10 cellular contexts compared by ENCODE assay signal in the genomic region with DNA sequence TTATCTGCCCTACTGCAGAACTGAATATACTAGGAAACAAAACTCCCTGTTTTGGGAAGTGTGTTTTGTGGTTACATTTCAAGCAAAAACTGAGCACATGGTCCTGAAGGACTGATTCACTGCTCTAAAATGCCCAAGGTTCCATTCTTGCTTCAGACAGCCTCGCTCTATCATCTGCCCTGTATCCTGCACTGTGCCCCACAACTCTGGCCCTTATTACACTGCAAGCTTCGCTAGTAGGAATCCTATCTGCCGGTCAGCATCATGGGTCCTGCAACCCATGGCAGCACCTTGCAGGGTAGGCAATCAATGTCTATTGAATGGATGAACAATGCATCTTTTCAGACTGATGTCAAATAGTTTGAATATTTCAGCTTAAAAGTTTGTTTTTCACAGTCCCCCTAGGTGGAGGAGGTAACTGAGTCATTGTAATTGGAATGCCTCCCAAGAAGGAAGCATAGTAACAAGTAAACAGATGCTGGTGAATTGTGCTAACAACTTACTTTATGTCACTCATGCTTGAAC. TPM values are rescaled to one million over a fixed set of nuclear protein-coding genes. Genes with fewer than 3 reads are reported as not detected.
DNase-seq lines count a peak whose midpoint lies in the region; TF ChIP-seq lines count a peak whose summit lies in the region.
"Had no signal": no experiment of that assay in that cellular context is flagged by ENCODE, and none has a peak within 500 bp of the region (broad histone marks: within the 10 kb centered on the region; RNA-seq: fewer than 3 reads in every experiment).

No MANE protein-coding gene starts in this region.

- H3K4me3 ChIP-seq in AG04449 (ENCODE audit: low read depth, low read length) (no peak overlapping the region), astrocyte of the spinal cord (ENCODE audit: low read depth, low read length) (no peak overlapping the region)
- H3K4me3 ChIP-seq: BLaER1, dorsolateral prefrontal cortex had no signal

- H3K4me1 Mint-ChIP-seq in activated T-cell treated with anti-CD3 and anti-CD28 coated beads, Interleukin-2, amount 50 U/mL, for 24 hours (ENCODE audit: low read depth): no peaks in the 10 kb centered on the region

- peaks cover 4% of the 10 kb centered on the region for H3K27me3 Mint-ChIP-seq in activated T-cell treated with anti-CD3 and anti-CD28 coated beads, Interleukin-2, amount 50 U/mL, for 24 hours

- H3K4me3 Mint-ChIP-seq in activated T-cell treated with anti-CD3 and anti-CD28 coated beads, Interleukin-2, amount 50 U/mL, for 24 hours: no peak overlapping the region

- POLR2A ChIA-PET in AG04449 (lab: Yijun Ruan, JAX): no interaction called here

- CTCF ChIA-PET in AG04449 (lab: Yijun Ruan, JAX): interaction anchor here (0.9 to 8.7 kb wide), 9 partner anchors 12 to 289 kb away, joined by 3 to 69 read pairs (median 4); no protein-coding TSS in a partner anchor

- in situ Hi-C loops in astrocyte of the spinal cord (cut with HindIII; ENCODE audit: low sequenced_read_pairs): no loop called here

- TF ChIP-seq CTCF in AG04449 (IDR thresholded peaks at IDR 0.05; ENCODE audit: insufficient read depth, low read length, missing control alignments) (no peak), astrocyte of the spinal cord (IDR thresholded peaks at IDR 0.05; ENCODE audit: low read depth, low read length) (no peak)

- peak; percentile 65 for DNase-seq in AG04449 (ENCODE audit: low read depth, low spot score)
- DNase-seq in HT1080 (ENCODE audit: low read depth): peak; percentile 69
- peak; percentile 77 for DNase-seq in astrocyte of the spinal cord (ENCODE audit: low read depth, low spot score)
- peak; percentile 73 for DNase-seq in kidney glomerular epithelial cell (lab: John Stamatoyannopoulos, UW)
- no peak for DNase-seq in activated T-cell treated with anti-CD3 and anti-CD28 coated beads, Interleukin-2, amount 50 U/mL, for 24 hours
- no peak for DNase-seq in NCI-H2196 (lab: John Stamatoyannopoulos, UW; ENCODE audit: unreplicated experiment)
- no peak for DNase-seq in activated CD8-positive, alpha-beta memory T cell treated with anti-CD3 and anti-CD28 coated beads, Interleukin-2, amount 50 U/mL, for 4 hours
- DNase-seq in NCI-H1694 (lab: John Stamatoyannopoulos, UW): no peak
- DNase-seq: dorsolateral prefrontal cortex had no signal

- no peak overlapping the region for H3K27ac Mint-ChIP-seq in activated T-cell treated with anti-CD3 and anti-CD28 coated beads, Interleukin-2, amount 50 U/mL, for 24 hours

- H3K9me3 Mint-ChIP-seq in activated T-cell treated with anti-CD3 and anti-CD28 coated beads, Interleukin-2, amount 50 U/mL, for 24 hours: peaks cover 1% of the 10 kb centered on the region

- H3K36me3 Mint-ChIP-seq in activated T-cell treated with anti-CD3 and anti-CD28 coated beads, Interleukin-2, amount 50 U/mL, for 24 hours (ENCODE audit: low read depth): peaks cover 2% of the 10 kb centered on the region

RNA-seq across cellular contexts. Expression of gene LAYN, which starts 21.3 kb away (rescaled TPM):
- total RNA-seq in HT1080 (2014; rRNA removed; shearing (Covaris generic)): 59.2 and 61.0 TPM in 2 replicates
- 52.6 and 59.3 TPM in 2 replicates for polyA plus RNA-seq in HT1080 (2015; cell fraction: cytosol; rRNA removed)
- polyA plus RNA-seq in HT1080 (2015; cell fraction: nucleus; rRNA removed): 32.3 and 35.2 TPM in 2 replicates

RNA-seq across cellular contexts. Expression of gene SIK2, which starts 40.4 kb away (rescaled TPM):
- 9.0 and 9.2 TPM in 2 replicates for total RNA-seq in HT1080 (2014; rRNA removed; shearing (Covaris generic))
- 8.1 and 8.3 TPM in 2 replicates for polyA plus RNA-seq in HT1080 (2015; cell fraction: cytosol; rRNA removed)
- polyA plus RNA-seq in HT1080 (2015; cell fraction: nucleus; rRNA removed): 12.7 and 14.6 TPM in 2 replicates

RNA-seq across cellular contexts. Expression of gene HOATZ, which starts 47.3 kb away (rescaled TPM):
- not detected in 2 replicates for total RNA-seq in HT1080 (2014; rRNA removed; shearing (Covaris generic))
- not detected in 2 replicates for polyA plus RNA-seq in HT1080 (2015; cell fraction: cytosol; rRNA removed)
- polyA plus RNA-seq in HT1080 (2015; cell fraction: nucleus; rRNA removed): not detected in 2 replicates

RNA-seq across cellular contexts. Expression of gene BTG4, which starts 49.7 kb away (rescaled TPM):
- 0.39 TPM in 1 of 2 replicates, not detected in the other for total RNA-seq in HT1080 (2014; rRNA removed; shearing (Covaris generic))
- 0.31 TPM in 1 of 2 replicates, not detected in the other for polyA plus RNA-seq in HT1080 (2015; cell fraction: cytosol; rRNA removed)
- polyA plus RNA-seq in HT1080 (2015; cell fraction: nucleus; rRNA removed): 0.16 and 0.50 TPM in 2 replicates

Comparison
In these comparisons a context has a peak if more than half of its experiments do, and no peak if none do; other contexts are left out.
1. DNase-seq: peak in AG04449 (single experiment), HT1080 (single experiment), astrocyte of the spinal cord (single experiment) and kidney glomerular epithelial cell (single experiment); none in activated T-cell treated with anti-CD3 and anti-CD28 coated beads, Interleukin-2, amount 50 U/mL, for 24 hours (single experiment), NCI-H2196 (single experiment), activated CD8-positive, alpha-beta memory T cell treated with anti-CD3 and anti-CD28 coated beads, Interleukin-2, amount 50 U/mL, for 4 hours (single experiment) and NCI-H1694 (single experiment).